8 cellular contexts compared by ENCODE assay signal in genomic region chr19:39411832-39412099, GRCh38. TPM values are rescaled to one million over a fixed set of nuclear protein-coding genes. Genes with fewer than 3 reads are reported as not detected.
DNase-seq lines count a peak whose midpoint lies in the region; ATAC-seq and TF ChIP-seq lines count a peak whose summit lies in the region.

No MANE protein-coding gene starts in this region.

- peak; percentile 10 for ATAC-seq in HG02571 (IDR thresholded peaks at IDR 0.05; ENCODE audit: unreplicated experiment)

- H3K36me3 ChIP-seq in osteoblast (ENCODE audit: insufficient read depth, low read length), result peaks cover 19% of the 10 kb centered on the region
- H3K36me3 ChIP-seq in thyroid gland, result peaks cover 14 to 20% of the 10 kb centered on the region in 2 donors

- TF ChIP-seq POLR2A in thyroid gland (IDR thresholded peaks at IDR 0.05), result no peak

- H3K27ac ChIP-seq in osteoblast (ENCODE audit: low read depth, low read length), result peak overlapping the region; percentile 84
- peak overlapping the region; percentile 95 to 100 (median 99) for H3K27ac ChIP-seq in thyroid gland

- DNase-seq in GM03348 (ENCODE audit: low spot score) (peak; percentile 73), NAMALWA (ENCODE audit: low spot score) (peak; percentile 97), SK-N-DZ (ENCODE audit: low spot score) (peak; percentile 92), globus pallidus (ENCODE audit: low spot score) (peak; percentile 88), osteoblast (ENCODE audit: insufficient read length, low spot score, missing footprints) (peak; percentile 96), thyroid gland (peak; percentile 94 to 95)
- peak; percentile 91 for DNase-seq in activated naive CD4-positive, alpha-beta T cell treated with anti-CD3 and anti-CD28 coated beads, Interleukin-2, amount 50 U/mL, for 16 hours

- 0% methylated on average over 7 of the region's 7 CpGs for WGBS in thyroid gland, 2 donors

- peaks cover 43% of the 10 kb centered on the region for H4K20me1 ChIP-seq in osteoblast (ENCODE audit: insufficient read depth, low read length)

- intact Hi-C loops in thyroid gland (cut with DNase I), result no loop called here

- peak overlapping the region; percentile 83 for H3K4me3 ChIP-seq in osteoblast (ENCODE audit: insufficient read depth, low read length)
- H3K4me3 ChIP-seq in thyroid gland (replicated peaks in 1 of 3), result no peak overlapping the region

- no peak overlapping the region for H2AFZ ChIP-seq in osteoblast (ENCODE audit: low read length)

- peak; percentile 93 for TF ChIP-seq CTCF in osteoblast (IDR thresholded peaks at IDR 0.05; ENCODE audit: extremely low read depth, low read depth, low read length)
- peak; percentile 89 to 99 (median 95) for TF ChIP-seq CTCF in thyroid gland (IDR thresholded peaks at IDR 0.05)

- H3K9me3 ChIP-seq in osteoblast (ENCODE audit: low read depth, low read length) (no peaks in the 10 kb centered on the region), thyroid gland (no peaks in the 10 kb centered on the region)

- peak overlapping the region; percentile 96 for H3K4me2 ChIP-seq in osteoblast (ENCODE audit: insufficient read depth, low read length)

- peaks cover 63% of the 10 kb centered on the region for H3K79me2 ChIP-seq in osteoblast (ENCODE audit: insufficient read depth, low read length)

- H3K27me3 ChIP-seq in osteoblast (ENCODE audit: insufficient read depth, low read length) (no peaks in the 10 kb centered on the region), thyroid gland (no peaks in the 10 kb centered on the region)

- peaks cover 29% of the 10 kb centered on the region for H3K4me1 ChIP-seq in osteoblast (ENCODE audit: insufficient read depth, low read length)
- peaks cover 43 to 44% of the 10 kb centered on the region in 2 donors for H3K4me1 ChIP-seq in thyroid gland

RNA-seq across cellular contexts. Expression of gene PLEKHG2, which starts 0.7 kb away (rescaled TPM):
- polyA plus RNA-seq in SK-N-DZ (2014; cell fraction: cytosol; rRNA removed), result 6.1 and 6.7 TPM in 2 replicates
- 45.7 and 55.9 TPM in 2 replicates for polyA plus RNA-seq in SK-N-DZ (2014; cell fraction: nucleus; rRNA removed)
- total RNA-seq in osteoblast (21.4 and 21.5 TPM in 2 replicates), thyroid gland (10 to 100 TPM in 2 of 4 donors, 1 to 10 TPM in 2; 8.2 to 29.1 (median 10.7) TPM)

RNA-seq across cellular contexts. Expression of gene ZFP36, which starts 5.1 kb away (rescaled TPM):
- polyA plus RNA-seq in SK-N-DZ (2014; cell fraction: cytosol; rRNA removed), result 0.05 and 0.12 TPM in 2 replicates
- polyA plus RNA-seq in SK-N-DZ (2014; cell fraction: nucleus; rRNA removed), result 0.25 and 3.2 TPM in 2 replicates
- 6.2 and 6.5 TPM in 2 replicates for total RNA-seq in osteoblast
- total RNA-seq in thyroid gland, result 100 to 1,000 TPM in 1 of 4 donors, 10 to 100 TPM in 3; 32.4 to 109 (median 62.4) TPM

RNA-seq across cellular contexts. Expression of gene MED29, which starts 20.6 kb away (rescaled TPM):
- polyA plus RNA-seq in SK-N-DZ (2014; cell fraction: cytosol; rRNA removed), result 22.6 and 23.4 TPM in 2 replicates
- polyA plus RNA-seq in SK-N-DZ (2014; cell fraction: nucleus; rRNA removed), result 5.6 and 6.3 TPM in 2 replicates
- total RNA-seq in osteoblast, result 19.9 and 23.0 TPM in 2 replicates
- total RNA-seq in thyroid gland, result 10 to 100 TPM; 44.3 to 77.5 (median 63.4) TPM

RNA-seq across cellular contexts. Expression of gene PAF1, which starts 20.9 kb away (rescaled TPM):
- polyA plus RNA-seq in SK-N-DZ (2014; cell fraction: cytosol; rRNA removed), result 22.7 and 24.5 TPM in 2 replicates
- 20.1 and 24.0 TPM in 2 replicates for polyA plus RNA-seq in SK-N-DZ (2014; cell fraction: nucleus; rRNA removed)
- 29.3 and 29.8 TPM in 2 replicates for total RNA-seq in osteoblast
- 10 to 100 TPM; 38.8 to 60.3 (median 50.8) TPM for total RNA-seq in thyroid gland

RNA-seq across cellular contexts. Expression of gene RPS16, which starts 24.0 kb away (rescaled TPM):
- polyA plus RNA-seq in SK-N-DZ (2014; cell fraction: cytosol; rRNA removed), result 33.7 and 54.4 TPM in 2 replicates
- 34.5 and 39.1 TPM in 2 replicates for polyA plus RNA-seq in SK-N-DZ (2014; cell fraction: nucleus; rRNA removed)
- total RNA-seq in osteoblast, result 44.9 and 56.0 TPM in 2 replicates
- 1,000 to 10,000 TPM in 2 of 4 donors, 100 to 1,000 TPM in 2; 919 to 2,686 (median 1,277) TPM for total RNA-seq in thyroid gland
